Comparison of ENCODE assay signal across 8 cellular contexts in genomic region chr14:94129758-94130414, GRCh38. TPM values are rescaled to one million over a fixed set of nuclear protein-coding genes. Genes with fewer than 3 reads are reported as not detected.
DNase-seq lines count a peak whose midpoint lies in the region; ATAC-seq and TF ChIP-seq lines count a peak whose summit lies in the region.

No MANE protein-coding gene starts in this region.

- H3K27me3 ChIP-seq in gastroesophageal sphincter, result no peaks in the 10 kb centered on the region

- POLR2A ChIA-PET in GM10248 (lab: Yijun Ruan, JAX), result interaction anchor here (0.6 kb wide), 2 partner anchors 62 to 387 kb away, joined by 3 to 4 read pairs; no protein-coding TSS in a partner anchor

- no peaks in the 10 kb centered on the region for H3K9me3 ChIP-seq in gastroesophageal sphincter

- H3K4me1 Mint-ChIP-seq in activated naive CD4-positive, alpha-beta T cell treated with anti-CD3 and anti-CD28 coated beads, Interleukin-2, amount 10 ng/mL, durations not matched to agents 7 days and 5 days, result peaks cover 24% of the 10 kb centered on the region
- peaks cover 18% of the 10 kb centered on the region for H3K4me1 Mint-ChIP-seq in neural crest cell

- TF ChIP-seq POLR2A in gastroesophageal sphincter (IDR thresholded peaks at IDR 0.05), result no peak

- TF ChIP-seq EP300 in gastroesophageal sphincter (IDR thresholded peaks at IDR 0.05), result no peak

- ATAC-seq in gastroesophageal sphincter (peak; percentile 20), HG03457 (IDR thresholded peaks at IDR 0.05; ENCODE audit: unreplicated experiment) (no peak)

- peak overlapping the region; percentile 85 for H3K4me3 Mint-ChIP-seq in activated naive CD4-positive, alpha-beta T cell treated with anti-CD3 and anti-CD28 coated beads, Interleukin-2, amount 10 ng/mL, durations not matched to agents 7 days and 5 days
- peak overlapping the region; percentile 93 for H3K4me3 Mint-ChIP-seq in neural crest cell

- peak overlapping the region; percentile 88 for H3K27ac Mint-ChIP-seq in activated naive CD4-positive, alpha-beta T cell treated with anti-CD3 and anti-CD28 coated beads, Interleukin-2, amount 10 ng/mL, durations not matched to agents 7 days and 5 days
- peak overlapping the region; percentile 36 for H3K27ac Mint-ChIP-seq in neural crest cell (ENCODE audit: unreplicated experiment)

- H3K4me1 ChIP-seq in gastroesophageal sphincter, result peaks cover 0 to 24% (median 3%) of the 10 kb centered on the region in 3 donors

- H3K4me3 ChIP-seq in gastroesophageal sphincter, result peak overlapping the region; percentile 56 to 59

- H3K36me3 ChIP-seq in gastroesophageal sphincter, result peaks cover 0 to 21% of the 10 kb centered on the region in 2 donors

- H3K27ac ChIP-seq in gastroesophageal sphincter, result peak overlapping the region; percentile 57 to 91 (median 88)

- H3K9me3 Mint-ChIP-seq in activated naive CD4-positive, alpha-beta T cell treated with anti-CD3 and anti-CD28 coated beads, Interleukin-2, amount 10 ng/mL, durations not matched to agents 7 days and 5 days, result no peaks in the 10 kb centered on the region
- H3K9me3 Mint-ChIP-seq in neural crest cell, result no peaks in the 10 kb centered on the region

- peaks cover 12% of the 10 kb centered on the region for H3K27me3 Mint-ChIP-seq in activated naive CD4-positive, alpha-beta T cell treated with anti-CD3 and anti-CD28 coated beads, Interleukin-2, amount 10 ng/mL, durations not matched to agents 7 days and 5 days
- H3K27me3 Mint-ChIP-seq in neural crest cell (ENCODE audit: low read depth), result peaks cover 6% of the 10 kb centered on the region

- no peak for TF ChIP-seq CTCF in gastroesophageal sphincter (IDR thresholded peaks at IDR 0.05)
- TF ChIP-seq CTCF in neural crest cell (conservative IDR thresholded peaks at IDR 0.05), result no peak
- no peak for TF ChIP-seq CTCF in GM10248 (IDR thresholded peaks at IDR 0.05; ENCODE audit: control extremely low read depth, extremely low read depth, low read depth, missing control alignments)

- peak; percentile 13 for DNase-seq in stimulated activated CD4-positive, alpha-beta T cell treated with anti-CD3 and anti-CD28 coated beads, Interleukin-4, amount 100 ng/mL, for 1 hour
- no peak for DNase-seq in stimulated activated CD4-positive, alpha-beta T cell treated with anti-CD3 and anti-CD28 coated beads, Interleukin-1b, Interleukin-23, amount 100 ng/mL, for 48 hours
- DNase-seq in NCI-H524 (lab: John Stamatoyannopoulos, UW), result peak; percentile 70 to 76
- DNase-seq in activated naive CD4-positive, alpha-beta T cell treated with anti-CD3 and anti-CD28 coated beads, Interleukin-2, amount 10 ng/mL, durations not matched to agents 7 days and 5 days, result peak; percentile 54
- peak; percentile 38 for DNase-seq in neural crest cell (ENCODE audit: low read depth, low spot score)
- DNase-seq in GM10248 (ENCODE audit: extremely low spot score), result no peak

- CTCF ChIA-PET in activated naive CD4-positive, alpha-beta T cell treated with anti-CD3 and anti-CD28 coated beads, Interleukin-2, amount 10 ng/mL, durations not matched to agents 7 days and 5 days (lab: Charles Lee), result interaction anchor here (0.7 to 5.9 kb wide), 10 partner anchors 11 to 148 kb away, joined by 3 to 66 read pairs (median 6); no protein-coding TSS in a partner anchor
- CTCF ChIA-PET in GM10248 (lab: Yijun Ruan, JAX), result interaction anchor here (1.2 to 6.8 kb wide), 7 partner anchors 8 to 418 kb away, joined by 3 to 46 read pairs (median 4); partner anchors contain the start of gene OTUB2

- WGBS in gastroesophageal sphincter (ENCODE audit: low coverage in 1 of 2), 2 donors, result 0 to 1% methylated on average over 7 to 8 of the region's 12 CpGs

- peaks cover 15% of the 10 kb centered on the region for H3K36me3 Mint-ChIP-seq in activated naive CD4-positive, alpha-beta T cell treated with anti-CD3 and anti-CD28 coated beads, Interleukin-2, amount 10 ng/mL, durations not matched to agents 7 days and 5 days
- no peaks in the 10 kb centered on the region for H3K36me3 Mint-ChIP-seq in neural crest cell (ENCODE audit: low read depth)

RNA-seq across cellular contexts. Expression of gene IFI27L2, which starts 0.5 kb away (rescaled TPM):
- total RNA-seq in gastroesophageal sphincter (10 to 100 TPM; 25.7 to 67.2 (median 52.2) TPM), neural crest cell (25.3 and 30.4 TPM in 2 replicates)

RNA-seq across cellular contexts. Expression of gene IFI27, which starts 19.4 kb away (rescaled TPM):
- total RNA-seq in gastroesophageal sphincter (100 to 1,000 TPM in 3 of 4 donors, 10 to 100 TPM in 1; 61.2 to 247 (median 175) TPM), neural crest cell (8.1 and 9.5 TPM in 2 replicates)

RNA-seq across cellular contexts. Expression of gene PPP4R4, which starts 44.2 kb away (rescaled TPM):
- 1 to 10 TPM in 2 of 4 donors, under 1 TPM in 2; 0.12 to 6.5 (median 1.4) TPM for total RNA-seq in gastroesophageal sphincter
- total RNA-seq in neural crest cell, result 1.1 and 1.6 TPM in 2 replicates

RNA-seq across cellular contexts. Expression of gene IFI27L1, which starts 48.8 kb away (rescaled TPM):
- total RNA-seq in gastroesophageal sphincter (1 to 10 TPM; 3.4 to 9.3 (median 7.4) TPM), neural crest cell (36.3 and 39.7 TPM in 2 replicates)

RNA-seq across cellular contexts. Expression of gene DDX24, which starts 48.9 kb away (rescaled TPM):
- total RNA-seq in gastroesophageal sphincter (100 to 1,000 TPM; 182 to 252 (median 201) TPM), neural crest cell (168 and 177 TPM in 2 replicates)

Comparison
In these comparisons a context has a peak if more than half of its experiments do, and no peak if none do; other contexts are left out.
1. DNase-seq: peak in stimulated activated CD4-positive, alpha-beta T cell treated with anti-CD3 and anti-CD28 coated beads, Interleukin-4, amount 100 ng/mL, for 1 hour (single experiment), NCI-H524 (2 of 2), activated naive CD4-positive, alpha-beta T cell treated with anti-CD3 and anti-CD28 coated beads, Interleukin-2, amount 10 ng/mL, durations not matched to agents 7 days and 5 days (single experiment) and neural crest cell (single experiment); none in stimulated activated CD4-positive, alpha-beta T cell treated with anti-CD3 and anti-CD28 coated beads, Interleukin-1b, Interleukin-23, amount 100 ng/mL, for 48 hours (single experiment) and GM10248 (single experiment).